ENCODE assay signal across 13 cellular contexts in genomic region chr2:72788756-72789155, GRCh38. TPM values are rescaled to one million over a fixed set of nuclear protein-coding genes. Genes with fewer than 3 reads are reported as not detected.
DNase-seq lines count a peak whose midpoint lies in the region; ATAC-seq, FAIRE-seq and TF ChIP-seq lines count a peak whose summit lies in the region.
"Had no signal": no experiment of that assay in that cellular context is flagged by ENCODE, and none has a peak within 500 bp of the region (broad histone marks: within the 10 kb centered on the region; RNA-seq: fewer than 3 reads in every experiment).

No MANE protein-coding gene starts in this region.

- peak overlapping the region; percentile 8 for H3K4me2 ChIP-seq in astrocyte (ENCODE audit: low read length)

- peak; percentile 73 for DNase-seq in ELR (ENCODE audit: low read depth)
- peak; percentile 66 for DNase-seq in astrocyte (ENCODE audit: low read depth)
- DNase-seq in fibroblast of villous mesenchyme (ENCODE audit: low read depth): peak; percentile 12
- DNase-seq in osteocyte (ENCODE audit: extremely low spot score, unreplicated experiment): no peak
- DNase-seq in NCI-H524 (lab: John Stamatoyannopoulos, UW): no peak
- no peak for DNase-seq in stimulated activated naive CD8-positive, alpha-beta T cell treated with anti-CD3 and anti-CD28 coated beads, Interleukin-15, Interleukin-2, amounts not matched to agents 100 U/mL and 50 U/mL, for 24 hours
- no peak for DNase-seq in NCI-H1694 treated with DMSO at 0.1 percent for 48 hours (lab: John Stamatoyannopoulos, UW)
- DNase-seq: activated CD8-positive, alpha-beta T cell treated with anti-CD3 and anti-CD28 coated beads for 36 hours; CD4-positive, alpha-beta memory T cell; NCI-H1092 treated with DMSO at 0.1 percent for 48 hours; NCI-H510A had no signal

- H3K4me3 Mint-ChIP-seq in astrocyte (ENCODE audit: unreplicated experiment) (no peak overlapping the region), osteocyte (ENCODE audit: unreplicated experiment) (no peak overlapping the region)
- H3K4me3 Mint-ChIP-seq: activated CD8-positive, alpha-beta T cell treated with anti-CD3 and anti-CD28 coated beads for 36 hours; CD4-positive, alpha-beta memory T cell; stimulated activated naive CD8-positive, alpha-beta T cell treated with anti-CD3 and anti-CD28 coated beads, Interleukin-15, Interleukin-2, amounts not matched to agents 100 ng/mL and 50 ng/mL, for 24 hours had no signal

- H4K20me1 ChIP-seq in astrocyte (ENCODE audit: insufficient read depth, low read length): peaks cover 3% of the 10 kb centered on the region

- H3K9ac ChIP-seq in astrocyte (ENCODE audit: low read length): no peak overlapping the region

- H3K9me3 Mint-ChIP-seq in astrocyte (ENCODE audit: unreplicated experiment) (peaks cover 6% of the 10 kb centered on the region), osteocyte (ENCODE audit: unreplicated experiment) (peaks cover 8% of the 10 kb centered on the region)
- H3K9me3 Mint-ChIP-seq: CD4-positive, alpha-beta memory T cell; stimulated activated naive CD8-positive, alpha-beta T cell treated with anti-CD3 and anti-CD28 coated beads, Interleukin-15, Interleukin-2, amounts not matched to agents 100 ng/mL and 50 ng/mL, for 24 hours had no signal

- FAIRE-seq in astrocyte (lab: Jason Lieb, UNC): peak; percentile 92

- H3K36me3 Mint-ChIP-seq in astrocyte (ENCODE audit: low read depth, unreplicated experiment): peaks cover 12% of the 10 kb centered on the region
- H3K36me3 Mint-ChIP-seq in osteocyte (ENCODE audit: unreplicated experiment): peaks cover 9% of the 10 kb centered on the region

- TF ChIP-seq CTCF in astrocyte (IDR thresholded peaks at IDR 0.05; ENCODE audit: insufficient read depth, low read depth, low read length) (no peak), fibroblast of villous mesenchyme (IDR thresholded peaks at IDR 0.05; ENCODE audit: insufficient read depth, low read depth, low read length) (no peak), osteocyte (IDR thresholded peaks at IDR 0.05) (no peak)

- H3K9me3 ChIP-seq in astrocyte (ENCODE audit: insufficient read depth, low read depth, low read length): no peaks in the 10 kb centered on the region

- H3K27me3 Mint-ChIP-seq in astrocyte (ENCODE audit: low read depth, unreplicated experiment) (no peaks in the 10 kb centered on the region), osteocyte (ENCODE audit: unreplicated experiment) (no peaks in the 10 kb centered on the region)
- H3K27me3 Mint-ChIP-seq: activated CD8-positive, alpha-beta T cell treated with anti-CD3 and anti-CD28 coated beads for 36 hours; CD4-positive, alpha-beta memory T cell; stimulated activated naive CD8-positive, alpha-beta T cell treated with anti-CD3 and anti-CD28 coated beads, Interleukin-15, Interleukin-2, amounts not matched to agents 100 ng/mL and 50 ng/mL, for 24 hours had no signal

- H3K27ac Mint-ChIP-seq in astrocyte (ENCODE audit: unreplicated experiment) (no peak overlapping the region), osteocyte (ENCODE audit: unreplicated experiment) (peak overlapping the region; percentile 25)
- H3K27ac Mint-ChIP-seq: activated CD8-positive, alpha-beta T cell treated with anti-CD3 and anti-CD28 coated beads for 36 hours; stimulated activated naive CD8-positive, alpha-beta T cell treated with anti-CD3 and anti-CD28 coated beads, Interleukin-15, Interleukin-2, amounts not matched to agents 100 ng/mL and 50 ng/mL, for 24 hours had no signal

- H3K27me3 ChIP-seq in astrocyte (ENCODE audit: insufficient read depth, low read length): no peaks in the 10 kb centered on the region

- H3K4me3 ChIP-seq in astrocyte (ENCODE audit: insufficient read depth, low read depth, low read length) (no peak overlapping the region), fibroblast of villous mesenchyme (ENCODE audit: low read depth, low read length) (no peak overlapping the region)

- H2AFZ ChIP-seq in astrocyte (ENCODE audit: low read depth, low read length): no peak overlapping the region

- no peak for ATAC-seq in stimulated activated naive CD8-positive, alpha-beta T cell treated with anti-CD3 and anti-CD28 coated beads, Interleukin-15, Interleukin-2, amounts not matched to agents 100 U/mL and 50 U/mL, for 24 hours
- no peak for ATAC-seq in HG03439 (IDR thresholded peaks at IDR 0.05; ENCODE audit: unreplicated experiment)
- ATAC-seq: activated CD8-positive, alpha-beta T cell treated with anti-CD3 and anti-CD28 coated beads for 36 hours had no signal

- peaks cover 8% of the 10 kb centered on the region for H3K79me2 ChIP-seq in astrocyte (ENCODE audit: insufficient read depth, low read length)

- H3K27ac ChIP-seq in astrocyte (ENCODE audit: low read depth, low read length): no peak overlapping the region

- no peaks in the 10 kb centered on the region for H3K36me3 ChIP-seq in astrocyte (ENCODE audit: insufficient read depth, low read length)

- peaks cover 10% of the 10 kb centered on the region for H3K4me1 Mint-ChIP-seq in astrocyte (ENCODE audit: low read depth, unreplicated experiment)
- peaks cover 13% of the 10 kb centered on the region for H3K4me1 Mint-ChIP-seq in osteocyte (ENCODE audit: unreplicated experiment)

- peaks cover 5% of the 10 kb centered on the region for H3K4me1 ChIP-seq in astrocyte (ENCODE audit: insufficient read depth, low read length)

RNA-seq across cellular contexts. Expression of gene EXOC6B, which starts 37.1 kb away (rescaled TPM):
- total RNA-seq in astrocyte (26.2 and 31.8 TPM in 2 replicates), fibroblast of villous mesenchyme (27.4 and 40.2 TPM in 2 replicates), osteocyte (31.2 and 33.8 TPM in 2 replicates)

Comparison
In these comparisons a context has a peak if more than half of its experiments do, and no peak if none do; other contexts are left out.
1. DNase-seq: peak in ELR (single experiment), astrocyte (single experiment) and fibroblast of villous mesenchyme (single experiment); none in osteocyte (single experiment), NCI-H524 (0 of 2), stimulated activated naive CD8-positive, alpha-beta T cell treated with anti-CD3 and anti-CD28 coated beads, Interleukin-15, Interleukin-2, amounts not matched to agents 100 U/mL and 50 U/mL, for 24 hours (single experiment) and NCI-H1694 treated with DMSO at 0.1 percent for 48 hours (single experiment).